Comparison of ENCODE assay signal across 27 cellular contexts in the genomic region with DNA sequence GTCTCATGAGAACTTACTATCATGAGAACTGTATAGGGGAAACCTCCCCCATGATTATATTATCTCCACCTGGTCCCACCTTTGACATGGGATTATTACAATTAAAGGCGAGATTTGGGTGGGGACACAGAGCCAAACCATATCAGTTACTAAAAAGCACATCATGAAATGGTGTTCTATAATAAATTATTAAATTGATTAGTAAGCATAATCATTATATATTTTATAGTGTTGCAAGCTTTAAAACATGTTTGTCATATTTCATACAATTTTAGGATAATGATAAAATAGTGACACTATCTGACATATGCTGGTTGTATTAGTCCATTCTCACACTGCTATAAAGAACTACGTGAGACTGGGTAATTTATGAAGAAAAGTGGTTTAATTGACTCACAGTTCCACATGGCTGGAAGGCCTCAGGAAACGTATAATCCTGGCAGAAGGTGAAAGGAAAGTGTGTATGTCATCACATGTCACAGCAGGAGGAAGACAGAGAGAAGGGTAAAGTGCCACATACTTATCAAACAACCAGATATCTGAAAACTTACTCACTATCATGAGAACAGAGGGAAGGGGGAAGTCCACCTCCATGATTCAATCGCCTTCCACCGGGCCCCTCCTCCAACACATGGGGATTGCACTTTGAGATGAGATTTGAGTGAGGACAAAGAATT.
DNase-seq lines count a peak whose midpoint lies in the region; ATAC-seq, FAIRE-seq and TF ChIP-seq lines count a peak whose summit lies in the region.
"Had no signal": no experiment of that assay in that cellular context is flagged by ENCODE, and none has a peak within 500 bp of the region (broad histone marks: within the 10 kb centered on the region; RNA-seq: fewer than 3 reads in every experiment).

No MANE protein-coding gene starts in this region.

- in situ Hi-C loops in HepG2 (cut with HindIII; ENCODE audit: extremely low pct_ligation_motif_present, low pct_unique_long_range_greater_than_20kb): no loop called here

- H3K4me3 ChIP-seq in HepG2 (replicated peaks in 1 of 3; ENCODE audit: insufficient read depth in 1 of 3, low read depth in 2 of 3, low read length in 3 of 3) (no peak overlapping the region), right lobe of liver (no peak overlapping the region), spleen (no peak overlapping the region)
- H3K4me3 ChIP-seq: BLaER1 treated with 17β-estradiol and CSF1 and Interleukin-3, amounts not matched to agents 10 nM and 100 nM; HAP-1 had no signal

- no peak for TF ChIP-seq RAD21 in HepG2 (CRISPR knock-in tag; IDR thresholded peaks at IDR 0.05)

- POLR2A ChIA-PET in HepG2 (lab: Yijun Ruan, JAX): no interaction called here

- H2AFZ ChIP-seq in HepG2 (ENCODE audit: low read length): no peak overlapping the region

- H3K27me3 Mint-ChIP-seq in activated T-cell treated with anti-CD3 and anti-CD28 coated beads, Interleukin-2, amount 50 U/mL, for 24 hours: no peaks in the 10 kb centered on the region
- H3K27me3 Mint-ChIP-seq: CD4-positive, alpha-beta T cell; CD8-positive, alpha-beta memory T cell had no signal

- H3K36me3 Mint-ChIP-seq in activated T-cell treated with anti-CD3 and anti-CD28 coated beads, Interleukin-2, amount 50 U/mL, for 24 hours (ENCODE audit: low read depth): no peaks in the 10 kb centered on the region
- H3K36me3 Mint-ChIP-seq: CD14-positive monocyte; CD8-positive, alpha-beta memory T cell had no signal

- no peak overlapping the region for H3K4me3 Mint-ChIP-seq in activated T-cell treated with anti-CD3 and anti-CD28 coated beads, Interleukin-2, amount 50 U/mL, for 24 hours
- H3K4me3 Mint-ChIP-seq: CD14-positive monocyte; CD4-positive, alpha-beta T cell; CD8-positive, alpha-beta memory T cell; HFFc6 had no signal

- H3K4me1 Mint-ChIP-seq in activated T-cell treated with anti-CD3 and anti-CD28 coated beads, Interleukin-2, amount 50 U/mL, for 24 hours (ENCODE audit: low read depth): no peaks in the 10 kb centered on the region
- H3K4me1 Mint-ChIP-seq: CD14-positive monocyte; CD8-positive, alpha-beta memory T cell had no signal

- no peaks in the 10 kb centered on the region for H3K79me2 ChIP-seq in HepG2 (ENCODE audit: insufficient read depth, low read length)

- FAIRE-seq in HepG2 (lab: Jason Lieb, UNC): no peak
- FAIRE-seq: A204.1, D721Med, GM12891, GM18507, H54 had no signal

- H3K4me2 ChIP-seq in HepG2 (ENCODE audit: low read depth, low read length): no peak overlapping the region

- no peaks in the 10 kb centered on the region for H4K20me1 ChIP-seq in HepG2 (ENCODE audit: insufficient read depth, low read length)
- H4K20me1 ChIP-seq: BLaER1 treated with 17β-estradiol and CSF1 and Interleukin-3, amounts not matched to agents 10 nM and 100 nM had no signal

- WGBS in HepG2 (ENCODE audit: low lambda C conversion rate): 3% methylated on average over 4 of the region's 5 CpGs
- WGBS in right lobe of liver (ENCODE audit: insufficient coverage, low coverage, low lambda C conversion rate, missing lambda C conversion rate): 58% methylated on average over 5 of the region's 5 CpGs
- WGBS in spleen, 5 donors: 76 to 88% (median 82%) methylated on average over 5 of the region's 5 CpGs

- intact Hi-C loops in HepG2 (cut with micrococcal nuclease; ENCODE audit: unreplicated experiment) (no loop called here), right lobe of liver (cut with DNase I) (no loop called here), spleen (cut with DNase I; ENCODE audit: low total_unique reads) (no loop called here)

- no peaks in the 10 kb centered on the region for H3K4me1 ChIP-seq in HepG2 (ENCODE audit: insufficient read depth, low read length)
- no peaks in the 10 kb centered on the region for H3K4me1 ChIP-seq in right lobe of liver
- no peaks in the 10 kb centered on the region for H3K4me1 ChIP-seq in foreskin keratinocyte
- no peaks in the 10 kb centered on the region for H3K4me1 ChIP-seq in spleen
- H3K4me1 ChIP-seq: BE2C, HAP-1 had no signal

- no TSS peak for BruUV-seq in HepG2 (replicated peaks; lab: Mats Ljungman, UMichigan)

- TF ChIP-seq POLR2A in HepG2 (IDR thresholded peaks at IDR 0.05; ENCODE audit: insufficient read depth in 1 of 2, low read depth in 2 of 2, low read length in 2 of 2): no peak
- no peak for TF ChIP-seq POLR2A in right lobe of liver (IDR thresholded peaks at IDR 0.05)
- TF ChIP-seq POLR2A in spleen (IDR thresholded peaks at IDR 0.05): no peak

- H3K27me3 ChIP-seq in HepG2 (ENCODE audit: control insufficient read depth in 1 of 2, insufficient read depth in 2 of 2, low read length in 2 of 2): no peaks in the 10 kb centered on the region
- no peaks in the 10 kb centered on the region for H3K27me3 ChIP-seq in right lobe of liver
- H3K27me3 ChIP-seq in foreskin keratinocyte: no peaks in the 10 kb centered on the region
- H3K27me3 ChIP-seq in spleen (replicated peaks in 1 of 7): no peaks in the 10 kb centered on the region
- H3K27me3 ChIP-seq: BE2C; BLaER1 treated with 17β-estradiol and CSF1 and Interleukin-3, amounts not matched to agents 10 nM and 100 nM had no signal

- CTCF ChIA-PET in HepG2 (lab: Yijun Ruan, JAX; ENCODE audit: low intra/inter-chr PET ratio, low total read pairs): no interaction called here

- H3K27ac Mint-ChIP-seq in activated T-cell treated with anti-CD3 and anti-CD28 coated beads, Interleukin-2, amount 50 U/mL, for 24 hours: no peak overlapping the region
- H3K27ac Mint-ChIP-seq: CD14-positive monocyte; CD4-positive, alpha-beta T cell; CD8-positive, alpha-beta memory T cell; HFFc6 had no signal

- H3K27ac ChIP-seq in HepG2 (ENCODE audit: extremely low read length, insufficient read depth, low read length) (no peak overlapping the region), right lobe of liver (no peak overlapping the region), foreskin keratinocyte (no peak overlapping the region), spleen (no peak overlapping the region)
- H3K27ac ChIP-seq: 22Rv1; BLaER1 treated with 17β-estradiol and CSF1 and Interleukin-3, amounts not matched to agents 10 nM and 100 nM had no signal

- peaks cover 9% of the 10 kb centered on the region for H3K9me3 Mint-ChIP-seq in activated T-cell treated with anti-CD3 and anti-CD28 coated beads, Interleukin-2, amount 50 U/mL, for 24 hours
- H3K9me3 Mint-ChIP-seq: HFFc6 had no signal

- DNase-seq in HepG2 (ENCODE audit: low spot score) (no peak), right lobe of liver (no peak), NCI-H69 (lab: John Stamatoyannopoulos, UW) (peak; percentile 31), foreskin keratinocyte (peak; percentile 15 to 36), spleen (no peak), NCI-H748 treated with DMSO at 0.1 percent for 48 hours (lab: John Stamatoyannopoulos, UW) (no peak)
- no peak for DNase-seq in activated T-cell treated with anti-CD3 and anti-CD28 coated beads, Interleukin-2, amount 50 U/mL, for 24 hours
- DNase-seq: ACHN; AML-193; BE2C; CD4-positive, alpha-beta T cell; CD8-positive, alpha-beta memory T cell; DMS 273 treated with DMSO at 0.1 percent for 48 hours; DMS79; GF-D8; GOT3; HFFc6 had no signal

- TF ChIP-seq CTCF in HepG2 (CRISPR knock-in tag; IDR thresholded peaks at IDR 0.05) (no peak), right lobe of liver (IDR thresholded peaks at IDR 0.05) (no peak), foreskin keratinocyte (conservative IDR thresholded peaks at IDR 0.05) (no peak), spleen (IDR thresholded peaks at IDR 0.05 in 8 of 11, conservative IDR thresholded peaks at IDR 0.05 in 3 of 11) (no peak)

- ATAC-seq in HepG2 (no peak), right lobe of liver (no peak), foreskin keratinocyte (no peak), GM19467 (IDR thresholded peaks at IDR 0.05; ENCODE audit: unreplicated experiment) (no peak)

- H3K36me3 ChIP-seq in HepG2 (replicated peaks in 1 of 2; ENCODE audit: control insufficient read depth in 1 of 2, insufficient read depth in 2 of 2, low read length in 2 of 2): no peaks in the 10 kb centered on the region
- no peaks in the 10 kb centered on the region for H3K36me3 ChIP-seq in right lobe of liver
- no peaks in the 10 kb centered on the region for H3K36me3 ChIP-seq in spleen
- H3K36me3 ChIP-seq: BE2C; BLaER1 treated with 17β-estradiol and CSF1 and Interleukin-3, amounts not matched to agents 10 nM and 100 nM; HAP-1 had no signal

- no peak for TF ChIP-seq EP300 in HepG2 (IDR thresholded peaks at IDR 0.05; ENCODE audit: low read depth in 2 of 2, low read length in 2 of 2)
- TF ChIP-seq EP300 in HepG2 (CRISPR knock-in tag; IDR thresholded peaks at IDR 0.05; ENCODE audit: borderline replicate concordance): no peak

- H3K9me3 ChIP-seq in HepG2 (ENCODE audit: low read length): peaks cover 48% of the 10 kb centered on the region
- no peaks in the 10 kb centered on the region for H3K9me3 ChIP-seq in right lobe of liver
- H3K9me3 ChIP-seq in spleen: peaks cover 0 to 7% (median 0%) of the 10 kb centered on the region in 8 donors
- H3K9me3 ChIP-seq: BE2C, HAP-1 had no signal

- no peak overlapping the region for H3K9ac ChIP-seq in HepG2 (ENCODE audit: insufficient read depth, low read depth, low read length)
- H3K9ac ChIP-seq: BLaER1 treated with 17β-estradiol and CSF1 and Interleukin-3, amounts not matched to agents 10 nM and 100 nM had no signal

TF ChIP-seq in HepG2, 621 proteins besides CTCF, POLR2A, EP300 and RAD21 (continues in another document):
- TF ChIP-seq, protein P1, sequence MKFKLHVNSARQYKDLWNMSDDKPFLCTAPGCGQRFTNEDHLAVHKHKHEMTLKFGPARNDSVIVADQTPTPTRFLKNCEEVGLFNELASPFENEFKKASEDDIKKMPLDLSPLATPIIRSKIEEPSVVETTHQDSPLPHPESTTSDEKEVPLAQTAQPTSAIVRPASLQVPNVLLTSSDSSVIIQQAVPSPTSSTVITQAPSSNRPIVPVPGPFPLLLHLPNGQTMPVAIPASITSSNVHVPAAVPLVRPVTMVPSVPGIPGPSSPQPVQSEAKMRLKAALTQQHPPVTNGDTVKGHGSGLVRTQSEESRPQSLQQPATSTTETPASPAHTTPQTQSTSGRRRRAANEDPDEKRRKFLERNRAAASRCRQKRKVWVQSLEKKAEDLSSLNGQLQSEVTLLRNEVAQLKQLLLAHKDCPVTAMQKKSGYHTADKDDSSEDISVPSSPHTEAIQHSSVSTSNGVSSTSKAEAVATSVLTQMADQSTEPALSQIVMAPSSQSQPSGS (CRISPR knock-in tag; IDR thresholded peaks at IDR 0.05): no peak
- peak; percentile 58; the same call in 1 of the 2 replicates for TF ChIP-seq MAFF (IDR thresholded peaks at IDR 0.05; ENCODE audit: low read depth, low read length)
- TF ChIP-seq, protein P2, sequence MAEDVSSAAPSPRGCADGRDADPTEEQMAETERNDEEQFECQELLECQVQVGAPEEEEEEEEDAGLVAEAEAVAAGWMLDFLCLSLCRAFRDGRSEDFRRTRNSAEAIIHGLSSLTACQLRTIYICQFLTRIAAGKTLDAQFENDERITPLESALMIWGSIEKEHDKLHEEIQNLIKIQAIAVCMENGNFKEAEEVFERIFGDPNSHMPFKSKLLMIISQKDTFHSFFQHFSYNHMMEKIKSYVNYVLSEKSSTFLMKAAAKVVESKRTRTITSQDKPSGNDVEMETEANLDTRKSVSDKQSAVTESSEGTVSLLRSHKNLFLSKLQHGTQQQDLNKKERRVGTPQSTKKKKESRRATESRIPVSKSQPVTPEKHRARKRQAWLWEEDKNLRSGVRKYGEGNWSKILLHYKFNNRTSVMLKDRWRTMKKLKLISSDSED (CRISPR knock-in tag; IDR thresholded peaks at IDR 0.05): no peak

Comparison
In these comparisons a context has a peak if more than half of its experiments do, and no peak if none do; other contexts are left out.
1. DNase-seq: peak in NCI-H69 (single experiment) and foreskin keratinocyte (2 of 2); none in HepG2 (single experiment), right lobe of liver (0 of 3), activated T-cell treated with anti-CD3 and anti-CD28 coated beads, Interleukin-2, amount 50 U/mL, for 24 hours (single experiment), spleen (single experiment) and NCI-H748 treated with DMSO at 0.1 percent for 48 hours (single experiment).